ENCODE assay signal across 22 cellular contexts in genomic region chr1:181075727-181076350, GRCh38.
"Had no signal": no experiment of that assay in that cellular context is flagged by ENCODE, and none has a peak within 500 bp of the region (broad histone marks: within the 10 kb centered on the region; RNA-seq: fewer than 3 reads in every experiment).

No MANE protein-coding gene starts in this region.

- H3K27ac ChIP-seq: coronary artery, left ventricle myocardium inferior, right atrium auricular region, thyroid gland, upper lobe of right lung had no signal

- ATAC-seq: activated T-cell treated with anti-CD3 and anti-CD28 coated beads, Interleukin-2, amount 50 U/mL, for 72 hours; naive thymus-derived CD8-positive, alpha-beta T cell; T-helper 17 cell; upper lobe of right lung had no signal

- H3K27me3 ChIP-seq: right atrium auricular region, thyroid gland, upper lobe of right lung had no signal

- H3K4me3 Mint-ChIP-seq: activated CD4-positive, alpha-beta memory T cell treated with anti-CD3 and anti-CD28 coated beads for 36 hours; activated naive CD4-positive, alpha-beta T cell treated with anti-CD3 and anti-CD28 coated beads, Interleukin-2, amount 10 ng/mL, durations not matched to agents 7 days and 5 days; activated T-cell treated with anti-CD3 and anti-CD28 coated beads, Interleukin-2, amount 50 U/mL, for 72 hours; endodermal cell; immature natural killer cell; mesothelial cell of epicardium; naive thymus-derived CD8-positive, alpha-beta T cell; stimulated activated naive CD8-positive, alpha-beta T cell treated with anti-CD3 and anti-CD28 coated beads, Interleukin-15, Interleukin-2, amounts not matched to agents 100 ng/mL and 50 ng/mL, for 24 hours; T-helper 17 cell had no signal

- H3K4me1 ChIP-seq: thyroid gland, upper lobe of right lung had no signal

- H3K4me3 ChIP-seq: coronary artery, left ventricle myocardium inferior, right atrium auricular region, thyroid gland, upper lobe of right lung had no signal

- H3K36me3 Mint-ChIP-seq: activated CD4-positive, alpha-beta memory T cell treated with anti-CD3 and anti-CD28 coated beads for 36 hours; activated naive CD4-positive, alpha-beta T cell treated with anti-CD3 and anti-CD28 coated beads, Interleukin-2, amount 10 ng/mL, durations not matched to agents 7 days and 5 days; mesothelial cell of epicardium; naive thymus-derived CD8-positive, alpha-beta T cell had no signal

- H3K36me3 ChIP-seq: left ventricle myocardium inferior, right atrium auricular region, thyroid gland, upper lobe of right lung had no signal

- H3K9me3 ChIP-seq: left ventricle myocardium inferior, right atrium auricular region, thyroid gland, upper lobe of right lung had no signal

- H3K9me3 Mint-ChIP-seq: activated CD4-positive, alpha-beta memory T cell treated with anti-CD3 and anti-CD28 coated beads for 36 hours; activated naive CD4-positive, alpha-beta T cell treated with anti-CD3 and anti-CD28 coated beads, Interleukin-2, amount 10 ng/mL, durations not matched to agents 7 days and 5 days; activated T-cell treated with anti-CD3 and anti-CD28 coated beads, Interleukin-2, amount 50 U/mL, for 72 hours; immature natural killer cell; mesothelial cell of epicardium; stimulated activated naive CD8-positive, alpha-beta T cell treated with anti-CD3 and anti-CD28 coated beads, Interleukin-15, Interleukin-2, amounts not matched to agents 100 ng/mL and 50 ng/mL, for 24 hours had no signal

- H3K27ac Mint-ChIP-seq: activated CD4-positive, alpha-beta memory T cell treated with anti-CD3 and anti-CD28 coated beads for 36 hours; activated naive CD4-positive, alpha-beta T cell treated with anti-CD3 and anti-CD28 coated beads, Interleukin-2, amount 10 ng/mL, durations not matched to agents 7 days and 5 days; activated T-cell treated with anti-CD3 and anti-CD28 coated beads, Interleukin-2, amount 50 U/mL, for 72 hours; endodermal cell; immature natural killer cell; mesothelial cell of epicardium; naive thymus-derived CD8-positive, alpha-beta T cell; stimulated activated naive CD8-positive, alpha-beta T cell treated with anti-CD3 and anti-CD28 coated beads, Interleukin-15, Interleukin-2, amounts not matched to agents 100 ng/mL and 50 ng/mL, for 24 hours; T-helper 17 cell had no signal

- DNase-seq: activated CD4-positive, alpha-beta memory T cell treated with anti-CD3 and anti-CD28 coated beads for 36 hours; activated CD4-positive, alpha-beta T cell treated with anti-CD3 and anti-CD28 coated beads for 4 hours; activated CD4-positive, CD25-positive, alpha-beta regulatory T cell; activated effector memory CD4-positive, alpha-beta T cell treated with Interleukin-2 at 50 U/mL for 16 hours; activated naive CD4-positive, alpha-beta T cell treated with anti-CD3 and anti-CD28 coated beads, Interleukin-2, amount 10 ng/mL, durations not matched to agents 7 days and 5 days; activated T-cell treated with anti-CD3 and anti-CD28 coated beads, Interleukin-2, amount 50 U/mL, for 72 hours; amygdala; cerebellar nuclear complex; endodermal cell; immature natural killer cell; left ventricle myocardium inferior; naive thymus-derived CD8-positive, alpha-beta T cell; stimulated activated CD4-positive, alpha-beta T cell treated with anti-CD3 and anti-CD28 coated beads, Interleukin-12 subunit alpha, Interleukin-12 subunit beta, amount 100 ng/mL, for 4 hours; stimulated activated CD4-positive, alpha-beta T cell treated with anti-CD3 and anti-CD28 coated beads, Interleukin-4, amount 100 ng/mL, for 4 hours; substantia nigra; T-helper 17 cell; thyroid gland; upper lobe of right lung had no signal

- H3K4me1 Mint-ChIP-seq: immature natural killer cell had no signal
